In genomic region chr15:87752250-87752951, GRCh38 we compare ENCODE assay signal across 11 cellular contexts.
DNase-seq lines count a peak whose midpoint lies in the region; ATAC-seq, FAIRE-seq and TF ChIP-seq lines count a peak whose summit lies in the region.
"Had no signal": no experiment of that assay in that cellular context is flagged by ENCODE, and none has a peak within 500 bp of the region (broad histone marks: within the 10 kb centered on the region; RNA-seq: fewer than 3 reads in every experiment).

No MANE protein-coding gene starts in this region.

- peak overlapping the region; percentile 16 for H3K27ac Mint-ChIP-seq in osteocyte (ENCODE audit: unreplicated experiment)
- H3K27ac Mint-ChIP-seq: T-helper 17 cell had no signal

- H3K27me3 ChIP-seq in bronchial epithelial cell (ENCODE audit: control insufficient read depth, insufficient read depth, low read length) = no peaks in the 10 kb centered on the region
- H3K27me3 ChIP-seq: hepatocyte had no signal

- H3K27me3 Mint-ChIP-seq in osteocyte (ENCODE audit: unreplicated experiment) = peaks cover 5% of the 10 kb centered on the region

- TF ChIP-seq CTCF in bronchial epithelial cell (IDR thresholded peaks at IDR 0.05; ENCODE audit: insufficient read depth, low read length, severe bottlenecking) = no peak
- TF ChIP-seq CTCF in osteocyte (IDR thresholded peaks at IDR 0.05) = no peak

- no peak overlapping the region for H3K4me3 ChIP-seq in bronchial epithelial cell (ENCODE audit: low read depth, low read length)
- H3K4me3 ChIP-seq: hepatocyte, prostate gland had no signal

- H3K36me3 Mint-ChIP-seq in osteocyte (ENCODE audit: unreplicated experiment) = no peaks in the 10 kb centered on the region

- DNase-seq in EH (ENCODE audit: low read depth) (peak; percentile 93), NCI-H226 (peak; percentile 94), bronchial epithelial cell (ENCODE audit: low read depth) (peak; percentile 64), osteocyte (ENCODE audit: extremely low spot score, unreplicated experiment) (no peak), DMS53 (lab: John Stamatoyannopoulos, UW) (no peak)
- DNase-seq: activated effector memory CD4-positive, alpha-beta T cell treated with Interleukin-2 at 50 U/mL for 16 hours; T-helper 17 cell had no signal

- H3K4me3 Mint-ChIP-seq in osteocyte (ENCODE audit: unreplicated experiment) = no peak overlapping the region
- H3K4me3 Mint-ChIP-seq: T-helper 17 cell had no signal

- no peaks in the 10 kb centered on the region for H3K36me3 ChIP-seq in bronchial epithelial cell (ENCODE audit: control insufficient read depth, insufficient read depth, low read length)
- H3K36me3 ChIP-seq: prostate gland had no signal

- no peaks in the 10 kb centered on the region for H3K9me3 Mint-ChIP-seq in osteocyte (ENCODE audit: unreplicated experiment)

- ATAC-seq in HG03108 (IDR thresholded peaks at IDR 0.05; ENCODE audit: unreplicated experiment) (no peak), GM18868 (IDR thresholded peaks at IDR 0.05; ENCODE audit: unreplicated experiment) (no peak)
- ATAC-seq: T-helper 17 cell had no signal

- FAIRE-seq in bronchial epithelial cell (lab: Jason Lieb, UNC) = no peak

- peaks cover 24% of the 10 kb centered on the region for H3K4me1 Mint-ChIP-seq in osteocyte (ENCODE audit: unreplicated experiment)

Comparison
In these comparisons a context has a peak if more than half of its experiments do, and no peak if none do; other contexts are left out.
1. DNase-seq: peak in EH (single experiment), NCI-H226 (single experiment) and bronchial epithelial cell (single experiment); none in osteocyte (single experiment) and DMS53 (single experiment).